In genomic region chr3:39558775-39559306, GRCh38 we compare ENCODE assay signal across 25 cellular contexts.
"Had no signal": no experiment of that assay in that cellular context is flagged by ENCODE, and none has a peak within 500 bp of the region (broad histone marks: within the 10 kb centered on the region; RNA-seq: fewer than 3 reads in every experiment).

No MANE protein-coding gene starts in this region.

- H2AFZ ChIP-seq: hepatocyte had no signal

- ATAC-seq: effector memory CD8-positive, alpha-beta T cell; esophagus mucosa; foreskin keratinocyte; gastrocnemius medialis; gastroesophageal sphincter; heart left ventricle; heart right ventricle had no signal

- H3K4me1 ChIP-seq: colonic mucosa, esophagus muscularis mucosa, esophagus squamous epithelium, foreskin keratinocyte, gastrocnemius medialis, gastroesophageal sphincter, heart left ventricle, heart right ventricle had no signal

- H3K4me3 ChIP-seq: colonic mucosa, coronary artery, dorsolateral prefrontal cortex, esophagus muscularis mucosa, esophagus squamous epithelium, gastrocnemius medialis, gastroesophageal sphincter, heart left ventricle, heart right ventricle, hepatocyte had no signal

- H3K27ac ChIP-seq: colonic mucosa, coronary artery, dorsolateral prefrontal cortex, epithelial cell of prostate, esophagus muscularis mucosa, esophagus squamous epithelium, foreskin keratinocyte, gastrocnemius medialis, gastroesophageal sphincter, heart left ventricle, heart right ventricle, hepatocyte had no signal

- H3K27me3 ChIP-seq: colonic mucosa, dorsolateral prefrontal cortex, esophagus muscularis mucosa, esophagus squamous epithelium, gastrocnemius medialis, gastroesophageal sphincter, heart left ventricle, heart right ventricle, hepatocyte had no signal

- H3K9me3 ChIP-seq: colonic mucosa, esophagus muscularis mucosa, esophagus squamous epithelium, gastrocnemius medialis, gastroesophageal sphincter had no signal

- H3K4me2 ChIP-seq: hepatocyte had no signal

- H3K36me3 ChIP-seq: colonic mucosa, esophagus muscularis mucosa, esophagus squamous epithelium, gastrocnemius medialis, gastroesophageal sphincter, heart left ventricle, heart right ventricle had no signal

- DNase-seq: colonic mucosa; cortex of kidney; dermis blood vessel endothelial cell; dorsolateral prefrontal cortex; effector CD4-positive, alpha-beta T cell; effector CD8-positive, alpha-beta T cell; effector memory CD4-positive, alpha-beta T cell; effector memory CD8-positive, alpha-beta T cell; endodermal cell; erythroblast; esophagus squamous epithelium; foreskin fibroblast; foreskin keratinocyte; foreskin melanocyte; gastrocnemius medialis; glutamatergic neuron; head of caudate nucleus; heart left ventricle; heart right ventricle had no signal

- H3K79me2 ChIP-seq: hepatocyte had no signal
